21 cellular contexts compared by ENCODE assay signal in the genomic region with DNA sequence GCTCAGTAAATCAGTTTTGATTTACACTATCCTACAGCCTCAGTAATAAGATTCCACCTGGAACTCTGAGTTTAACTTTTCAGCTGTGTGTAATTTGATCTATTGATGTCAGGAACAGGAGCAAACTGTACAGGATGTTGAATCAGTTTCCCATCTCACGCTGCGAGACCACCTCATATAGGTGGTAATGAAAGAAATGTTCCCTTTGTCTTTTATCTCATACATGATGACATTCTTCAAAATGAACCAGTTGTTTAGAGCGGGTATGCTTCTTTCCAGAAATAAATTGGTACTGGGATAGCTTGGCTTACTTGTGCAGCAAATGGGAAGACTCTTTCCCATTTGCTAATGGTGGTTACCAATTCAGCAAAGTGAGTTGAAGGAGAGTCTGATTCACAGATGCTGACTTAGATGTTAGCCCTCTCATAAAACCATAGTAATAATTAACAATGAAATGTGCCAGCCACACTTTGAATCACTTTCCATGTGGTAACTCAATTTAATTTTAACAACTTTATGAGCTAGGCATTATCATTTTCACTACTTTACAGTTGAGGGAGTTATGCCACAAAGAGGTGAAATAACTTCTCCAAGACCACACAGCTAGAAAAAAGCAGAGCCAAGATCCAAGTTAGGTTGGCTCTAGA.
DNase-seq lines count a peak whose midpoint lies in the region; ATAC-seq, FAIRE-seq and TF ChIP-seq lines count a peak whose summit lies in the region.
"Had no signal": no experiment of that assay in that cellular context is flagged by ENCODE, and none has a peak within 500 bp of the region (broad histone marks: within the 10 kb centered on the region; RNA-seq: fewer than 3 reads in every experiment).

No MANE protein-coding gene starts in this region.

- peak overlapping the region; percentile 19 for H3K27ac ChIP-seq in brain microvascular endothelial cell
- H3K27ac ChIP-seq: BLaER1 treated with 17β-estradiol and CSF1 and Interleukin-3, amounts not matched to agents 10 nM and 100 nM had no signal

- no peak overlapping the region for H3K4me3 ChIP-seq in brain microvascular endothelial cell (ENCODE audit: low read depth, low read length)
- H3K4me3 ChIP-seq: BLaER1 treated with 17β-estradiol and CSF1 and Interleukin-3, amounts not matched to agents 10 nM and 100 nM; GM12878 had no signal

- TF ChIP-seq POLR2A in H54 (IDR thresholded peaks at IDR 0.05; ENCODE audit: low read depth, low read length) = no peak

- intact Hi-C loops in sciatic nerve (cut with DNase I) = loop anchor here (5.0 kb wide), 1 partner anchor 1873 kb away; no protein-coding TSS in a partner anchor

- no peaks in the 10 kb centered on the region for H3K27me3 ChIP-seq in brain microvascular endothelial cell (replicated peaks)
- H3K27me3 ChIP-seq: BLaER1 treated with 17β-estradiol and CSF1 and Interleukin-3, amounts not matched to agents 10 nM and 100 nM had no signal

- TF ChIP-seq CTCF in brain microvascular endothelial cell (IDR thresholded peaks at IDR 0.05; ENCODE audit: low read depth, low read length, missing control alignments) = no peak

- no peak for DNase-seq in H54 (ENCODE audit: insufficient read length, low spot score)
- DNase-seq in brain microvascular endothelial cell = no peak
- peak; percentile 86 for DNase-seq in kidney tubule cell (ENCODE audit: low spot score)
- DNase-seq in sciatic nerve (ENCODE audit: low spot score) = no peak
- DNase-seq in HCEC 1CT = no peak
- no peak for DNase-seq in DMS53 treated with DMSO at 0.1 percent for 48 hours (lab: John Stamatoyannopoulos, UW; ENCODE audit: unreplicated experiment)
- DNase-seq: CD8-positive, alpha-beta memory T cell; DND-41; GDM1; Karpas-422; NCI-H1105; NCI-H1694; NCI-H2107; NCI-H2227 treated with DMSO at 0.1 percent for 48 hours; NCI-H524; SHP77 treated with DMSO at 0.1 percent for 48 hours had no signal

- peak; percentile 50 for FAIRE-seq in H54 (lab: Jason Lieb, UNC)
- FAIRE-seq: A204.1, GM12878, GM18507 had no signal

- peak; percentile 45 for ATAC-seq in sciatic nerve
- ATAC-seq in HG03135 (IDR thresholded peaks at IDR 0.05; ENCODE audit: unreplicated experiment) = no peak
- ATAC-seq: GM12878 had no signal

- in situ Hi-C loops in brain microvascular endothelial cell (cut with HindIII; ENCODE audit: low pct_ligation_motif_present, low sequenced_read_pairs) = no loop called here

- H3K36me3 ChIP-seq in brain microvascular endothelial cell (replicated peaks) = no peaks in the 10 kb centered on the region
